Comparison of ENCODE assay signal across 21 cellular contexts in genomic region chr10:117884088-117884487, GRCh38.
"Had no signal": no experiment of that assay in that cellular context is flagged by ENCODE, and none has a peak within 500 bp of the region (broad histone marks: within the 10 kb centered on the region; RNA-seq: fewer than 3 reads in every experiment).

No MANE protein-coding gene starts in this region.

- H3K36me3 ChIP-seq: WERI-Rb-1 had no signal

- H3K27ac Mint-ChIP-seq: activated naive CD4-positive, alpha-beta T cell treated with anti-CD3 and anti-CD28 coated beads, Interleukin-2, amount 50 U/mL, for 72 hours had no signal

- H3K9ac ChIP-seq: SK-N-SH had no signal

- H3K36me3 Mint-ChIP-seq: activated naive CD4-positive, alpha-beta T cell treated with anti-CD3 and anti-CD28 coated beads, Interleukin-2, amount 50 U/mL, for 72 hours had no signal

- H3K9me3 ChIP-seq: SK-N-SH had no signal

- H3K4me2 ChIP-seq: SK-N-SH had no signal

- H3K27ac ChIP-seq: WERI-Rb-1 had no signal

- DNase-seq: activated CD4-positive, alpha-beta T cell treated with anti-CD3 and anti-CD28 coated beads, Interleukin-2, amount 50 U/mL, for 1 hour; activated T-cell treated with anti-CD3 and anti-CD28 coated beads for 4 hours; cerebellar nuclear complex; Karpas-422; MM.1S; NCI-H1105; NCI-H1436; NCI-H1694 treated with DMSO at 0.1 percent for 48 hours; NCI-H2029 treated with DMSO at 0.1 percent for 48 hours; NCI-H345; NCI-H510A; NCI-H526 treated with DMSO at 0.1 percent for 48 hours; NK-92 treated with Interleukin-12 subunit alpha and Interleukin-12 subunit beta, amount 100 ng/mL, for 24 hours; OCI-M1; RPMI8226; SK-N-SH; T-helper 1 cell; WERI-Rb-1 had no signal

- ATAC-seq: activated naive CD4-positive, alpha-beta T cell treated with anti-CD3 and anti-CD28 coated beads, Interleukin-2, amount 50 U/mL, for 72 hours; Panc1; Right ventricle myocardium inferior had no signal
